11 cellular contexts compared by ENCODE assay signal in the genomic region with DNA sequence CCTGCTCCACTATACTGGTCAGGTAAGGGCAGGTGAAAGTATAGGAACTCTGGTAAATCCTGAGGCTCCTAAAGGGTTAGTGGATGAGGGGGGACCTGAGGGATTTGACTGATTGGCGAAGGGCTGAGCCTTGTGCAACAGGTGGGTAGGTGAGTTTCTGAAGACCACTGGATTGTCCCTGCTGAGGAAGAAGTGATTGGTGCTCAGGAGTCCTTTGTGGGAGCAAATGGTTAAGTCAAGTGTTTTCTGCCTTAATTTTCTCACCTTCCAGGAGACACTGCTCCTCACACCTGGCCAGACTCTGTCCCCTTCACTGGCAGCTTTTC.
"Had no signal": no experiment of that assay in that cellular context is flagged by ENCODE, and none has a peak within 500 bp of the region (broad histone marks: within the 10 kb centered on the region; RNA-seq: fewer than 3 reads in every experiment).

No MANE protein-coding gene starts in this region.

- H3K27me3 Mint-ChIP-seq: activated naive CD8-positive, alpha-beta T cell treated with anti-CD3 and anti-CD28 coated beads, Interleukin-2, amount 50 U/mL, for 24 hours; activated T-helper 17 cell treated with anti-CD3 and anti-CD28 coated beads, Interleukin-2, amount 50 U/mL, for 72 hours had no signal

- H3K36me3 ChIP-seq: ovary had no signal

- H3K9me3 ChIP-seq: ovary had no signal

- H3K4me3 Mint-ChIP-seq: activated naive CD4-positive, alpha-beta T cell treated with anti-CD3 and anti-CD28 coated beads for 36 hours; activated naive CD8-positive, alpha-beta T cell treated with anti-CD3 and anti-CD28 coated beads, Interleukin-2, amount 50 U/mL, for 24 hours; activated T-helper 17 cell treated with anti-CD3 and anti-CD28 coated beads, Interleukin-2, amount 50 U/mL, for 72 hours; endodermal cell; mesothelial cell of epicardium; neural crest cell; stimulated activated effector memory CD8-positive, alpha-beta T cell treated with anti-CD3 and anti-CD28 coated beads, Interleukin-12 subunit alpha, Interleukin-12 subunit beta, amount 100 ng/mL, for 72 hours had no signal

- H3K27me3 ChIP-seq: ovary had no signal

- H3K4me1 Mint-ChIP-seq: endodermal cell, mesothelial cell of epicardium, neural crest cell had no signal

- H3K27ac Mint-ChIP-seq: activated naive CD4-positive, alpha-beta T cell treated with anti-CD3 and anti-CD28 coated beads for 36 hours; activated naive CD8-positive, alpha-beta T cell treated with anti-CD3 and anti-CD28 coated beads, Interleukin-2, amount 50 U/mL, for 24 hours; activated T-helper 17 cell treated with anti-CD3 and anti-CD28 coated beads, Interleukin-2, amount 50 U/mL, for 72 hours; mesothelial cell of epicardium; stimulated activated effector memory CD8-positive, alpha-beta T cell treated with anti-CD3 and anti-CD28 coated beads, Interleukin-12 subunit alpha, Interleukin-12 subunit beta, amount 100 ng/mL, for 72 hours had no signal

- ATAC-seq: activated naive CD8-positive, alpha-beta T cell treated with anti-CD3 and anti-CD28 coated beads, Interleukin-2, amount 50 U/mL, for 24 hours had no signal

- H3K9me3 Mint-ChIP-seq: activated naive CD4-positive, alpha-beta T cell treated with anti-CD3 and anti-CD28 coated beads for 36 hours; activated naive CD8-positive, alpha-beta T cell treated with anti-CD3 and anti-CD28 coated beads, Interleukin-2, amount 50 U/mL, for 24 hours; activated T-helper 17 cell treated with anti-CD3 and anti-CD28 coated beads, Interleukin-2, amount 50 U/mL, for 72 hours; endodermal cell; mesothelial cell of epicardium; neural crest cell; stimulated activated effector memory CD8-positive, alpha-beta T cell treated with anti-CD3 and anti-CD28 coated beads, Interleukin-12 subunit alpha, Interleukin-12 subunit beta, amount 100 ng/mL, for 72 hours had no signal

- DNase-seq: activated CD4-positive, alpha-beta T cell treated with anti-CD3 and anti-CD28 coated beads, Interleukin-2, amount 50 U/mL, for 48 hours; activated naive CD4-positive, alpha-beta T cell treated with anti-CD3 and anti-CD28 coated beads for 36 hours; activated naive CD8-positive, alpha-beta T cell treated with anti-CD3 and anti-CD28 coated beads, Interleukin-2, amount 50 U/mL, for 24 hours; aorta; T-helper 1 cell had no signal

- H3K36me3 Mint-ChIP-seq: mesothelial cell of epicardium had no signal

- H3K4me3 ChIP-seq: ovary had no signal
